In the genomic region with DNA sequence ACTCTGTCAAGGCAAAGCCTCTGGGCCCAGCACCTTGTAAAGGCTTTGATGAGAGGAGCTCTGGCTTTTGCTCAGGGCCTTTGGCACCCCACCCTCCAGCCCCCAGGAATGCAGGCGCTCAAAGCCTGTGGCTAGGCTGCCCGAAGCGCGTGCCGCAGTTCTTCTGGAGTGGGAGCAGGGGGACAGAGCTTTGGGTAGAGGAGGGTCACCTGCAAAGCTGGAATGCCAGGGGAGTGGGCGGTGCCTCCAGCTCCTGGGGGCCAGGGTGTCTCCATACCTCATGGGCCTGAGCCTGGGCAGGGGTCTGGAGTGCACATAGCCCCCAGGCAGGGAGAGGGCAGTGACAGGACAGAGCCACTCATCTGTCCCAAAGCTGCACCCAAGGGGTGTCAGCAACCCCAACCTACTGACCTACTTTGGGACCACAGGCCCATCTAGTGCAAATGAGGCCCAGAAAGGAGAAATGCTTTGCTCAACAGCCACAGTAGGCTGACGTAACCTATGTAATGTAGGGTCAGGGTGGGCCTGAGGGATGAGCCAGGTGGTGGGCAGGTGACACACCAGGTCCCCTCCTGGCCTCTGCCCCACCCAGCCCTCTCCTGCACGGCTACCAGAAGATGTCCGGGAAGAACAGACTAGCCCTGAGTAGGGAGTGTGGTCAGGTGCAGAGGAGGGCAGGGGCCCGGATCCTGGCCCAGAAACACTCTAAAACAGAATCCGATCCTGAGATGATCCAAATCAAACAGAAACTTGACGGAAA, we compare ENCODE assay signal across 1 cellular context.
TF ChIP-seq lines count a peak whose summit lies in the region.

No MANE protein-coding gene starts in this region.

TF ChIP-seq in SK-N-SH, 30 proteins besides CTCF, POLR2A, EP300 and RAD21:
- TF ChIP-seq RCOR1 (IDR thresholded peaks at IDR 0.05; ENCODE audit: low read length) (no peak), POLR2AphosphoS5 (IDR thresholded peaks at IDR 0.05; ENCODE audit: low read depth, low read length) (no peak), FOSL2 (IDR thresholded peaks at IDR 0.05; ENCODE audit: borderline replicate concordance, low read depth) (no peak), YY1 (IDR thresholded peaks at IDR 0.05; ENCODE audit: low read depth) (no peak), FOXJ3 (CRISPR knock-in tag; IDR thresholded peaks at IDR 0.05) (no peak), GATA2 (CRISPR knock-in tag; IDR thresholded peaks at IDR 0.05) (no peak), EZH2phosphoT487 (IDR thresholded peaks at IDR 0.05; ENCODE audit: borderline replicate concordance, low read depth) (no peak), SMC3 (IDR thresholded peaks at IDR 0.05; ENCODE audit: low read depth, low read length) (no peak), MXI1 (IDR thresholded peaks at IDR 0.05; ENCODE audit: low read depth, low read length) (no peak), JUND (IDR thresholded peaks at IDR 0.05) (no peak)
- TF ChIP-seq, protein P1, sequence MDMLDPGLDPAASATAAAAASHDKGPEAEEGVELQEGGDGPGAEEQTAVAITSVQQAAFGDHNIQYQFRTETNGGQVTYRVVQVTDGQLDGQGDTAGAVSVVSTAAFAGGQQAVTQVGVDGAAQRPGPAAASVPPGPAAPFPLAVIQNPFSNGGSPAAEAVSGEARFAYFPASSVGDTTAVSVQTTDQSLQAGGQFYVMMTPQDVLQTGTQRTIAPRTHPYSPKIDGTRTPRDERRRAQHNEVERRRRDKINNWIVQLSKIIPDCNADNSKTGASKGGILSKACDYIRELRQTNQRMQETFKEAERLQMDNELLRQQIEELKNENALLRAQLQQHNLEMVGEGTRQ (IDR thresholded peaks at IDR 0.05; ENCODE audit: borderline replicate concordance, low read depth, low read length), result no peak
- TF ChIP-seq, protein P2, sequence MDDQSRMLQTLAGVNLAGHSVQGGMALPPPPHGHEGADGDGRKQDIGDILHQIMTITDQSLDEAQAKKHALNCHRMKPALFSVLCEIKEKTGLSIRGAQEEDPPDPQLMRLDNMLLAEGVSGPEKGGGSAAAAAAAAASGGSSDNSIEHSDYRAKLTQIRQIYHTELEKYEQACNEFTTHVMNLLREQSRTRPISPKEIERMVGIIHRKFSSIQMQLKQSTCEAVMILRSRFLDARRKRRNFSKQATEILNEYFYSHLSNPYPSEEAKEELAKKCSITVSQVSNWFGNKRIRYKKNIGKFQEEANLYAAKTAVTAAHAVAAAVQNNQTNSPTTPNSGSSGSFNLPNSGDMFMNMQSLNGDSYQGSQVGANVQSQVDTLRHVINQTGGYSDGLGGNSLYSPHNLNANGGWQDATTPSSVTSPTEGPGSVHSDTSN (IDR thresholded peaks at IDR 0.05), result no peak
- TF ChIP-seq, protein P3, sequence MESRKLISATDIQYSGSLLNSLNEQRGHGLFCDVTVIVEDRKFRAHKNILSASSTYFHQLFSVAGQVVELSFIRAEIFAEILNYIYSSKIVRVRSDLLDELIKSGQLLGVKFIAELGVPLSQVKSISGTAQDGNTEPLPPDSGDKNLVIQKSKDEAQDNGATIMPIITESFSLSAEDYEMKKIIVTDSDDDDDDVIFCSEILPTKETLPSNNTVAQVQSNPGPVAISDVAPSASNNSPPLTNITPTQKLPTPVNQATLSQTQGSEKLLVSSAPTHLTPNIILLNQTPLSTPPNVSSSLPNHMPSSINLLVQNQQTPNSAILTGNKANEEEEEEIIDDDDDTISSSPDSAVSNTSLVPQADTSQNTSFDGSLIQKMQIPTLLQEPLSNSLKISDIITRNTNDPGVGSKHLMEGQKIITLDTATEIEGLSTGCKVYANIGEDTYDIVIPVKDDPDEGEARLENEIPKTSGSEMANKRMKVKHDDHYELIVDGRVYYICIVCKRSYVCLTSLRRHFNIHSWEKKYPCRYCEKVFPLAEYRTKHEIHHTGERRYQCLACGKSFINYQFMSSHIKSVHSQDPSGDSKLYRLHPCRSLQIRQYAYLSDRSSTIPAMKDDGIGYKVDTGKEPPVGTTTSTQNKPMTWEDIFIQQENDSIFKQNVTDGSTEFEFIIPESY (IDR thresholded peaks at IDR 0.05; ENCODE audit: borderline replicate concordance, low read depth), result no peak
